19 cellular contexts compared by ENCODE assay signal in the genomic region with DNA sequence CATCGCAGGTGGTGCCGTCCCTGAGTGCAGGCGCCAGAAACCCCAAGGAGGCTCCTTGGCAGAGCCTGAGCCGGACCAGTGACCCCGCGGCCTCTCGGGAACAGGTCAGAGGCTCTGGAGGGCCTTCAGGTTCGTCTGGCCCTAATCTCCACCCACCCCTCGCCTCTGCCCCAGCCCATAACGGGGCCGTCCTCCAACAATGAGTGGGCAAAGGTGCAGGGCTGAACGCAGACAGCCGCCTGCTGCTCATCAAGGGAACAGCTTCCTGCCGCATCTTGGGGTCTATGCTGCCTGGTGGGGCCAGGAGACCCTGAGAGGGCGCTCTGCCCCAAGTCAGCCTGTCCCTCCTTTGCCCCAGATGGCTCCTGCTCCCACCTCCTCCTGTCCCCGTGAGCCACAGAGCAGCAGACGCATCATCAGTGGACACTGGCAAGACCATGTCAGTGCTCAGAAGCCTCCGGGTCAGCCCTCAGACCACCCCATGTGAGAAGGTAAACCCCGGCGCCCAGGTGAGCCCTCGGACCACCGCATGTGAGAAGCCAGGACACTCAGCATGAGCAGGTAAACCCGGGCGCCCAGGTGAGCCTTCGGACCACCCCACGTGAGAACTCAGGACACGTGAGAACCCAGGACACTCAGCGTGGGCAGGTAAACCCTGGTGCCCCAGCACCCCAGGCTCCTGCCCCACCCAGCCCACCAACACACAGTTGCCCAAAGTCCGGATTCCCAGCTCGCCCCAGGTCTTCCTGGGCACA.
A peak's percentile ranks its signal among the peaks of the same experiment; 100 is the strongest.
DNase-seq lines count a peak whose midpoint lies in the region; ATAC-seq, FAIRE-seq and TF ChIP-seq lines count a peak whose summit lies in the region.
"Had no signal": no experiment of that assay in that cellular context is flagged by ENCODE, and none has a peak within 500 bp of the region (broad histone marks: within the 10 kb centered on the region; RNA-seq: fewer than 3 reads in every experiment).

No MANE protein-coding gene starts in this region.

- H3K9me2 ChIP-seq in GM23338 (ENCODE audit: insufficient read depth), result peaks cover 1% of the 10 kb centered on the region; the same call in 1 of the 2 replicates

- DNase-seq in GM23338 (ENCODE audit: low spot score) (peak; percentile 55), Peyer's patch (peak in 2 of 3 donors; percentile 10 to 33), kidney (peak; percentile 65), sciatic nerve (ENCODE audit: low spot score) (no peak), spleen (no peak), AG08395 (ENCODE audit: low spot score) (no peak)
- DNase-seq: Caco-2; CD4-positive, alpha-beta memory T cell; DMS 273 treated with DMSO at 0.1 percent for 48 hours; DND-41; GOT3; HFFc6; NCI-H1092; NCI-H1436 treated with DMSO at 0.1 percent for 48 hours; NCI-H2029; NCI-H2227 treated with DMSO at 0.1 percent for 48 hours; NCI-H510A had no signal

- H3K4me3 ChIP-seq in GM23338 (no peak overlapping the region), Peyer's patch (no peak overlapping the region), kidney (ENCODE audit: low read length in 2 of 2) (no peak overlapping the region), spleen (no peak overlapping the region)
- H3K4me3 ChIP-seq: GM12878 had no signal

- no peak overlapping the region for H3K4me2 ChIP-seq in GM23338

- H3K9ac ChIP-seq in kidney (ENCODE audit: low read length in 2 of 2), result no peak overlapping the region

- H3K27ac ChIP-seq in GM23338 (ENCODE audit: low read depth) (no peak overlapping the region), Peyer's patch (no peak overlapping the region), kidney (ENCODE audit: low read depth in 2 of 2, low read length in 2 of 2) (no peak overlapping the region), spleen (no peak overlapping the region)

- 0 out of 2 replicates have a peak, but pooled peaks cover 3% of the 10 kb centered on the region for H3F3A ChIP-seq in GM23338 (replicated peaks; ENCODE audit: low read depth)

- no peak for FAIRE-seq in kidney (lab: Jason Lieb, UNC)
- FAIRE-seq: GM12878 had no signal

- H3K9me3 Mint-ChIP-seq in GM23338, result peaks cover 74% of the 10 kb centered on the region

- H3K4me1 Mint-ChIP-seq in GM23338, result peaks cover 11% of the 10 kb centered on the region

- H3K4me3 Mint-ChIP-seq in GM23338, result no peak overlapping the region
- H3K4me3 Mint-ChIP-seq: CD4-positive, alpha-beta memory T cell; HFFc6 had no signal

- peaks cover 9% of the 10 kb centered on the region for H3K27me3 Mint-ChIP-seq in GM23338 (ENCODE audit: insufficient read depth, low read depth, poor library complexity)
- H3K27me3 Mint-ChIP-seq: CD4-positive, alpha-beta memory T cell had no signal

- 80 to 88% (median 83%) methylated on average over 22 to 30 of the region's 30 CpGs for WGBS in spleen, 5 donors

- peak; percentile 63 for ATAC-seq in GM23338
- ATAC-seq in sciatic nerve, result peak; percentile 18
- no peak for ATAC-seq in GM18520 (IDR thresholded peaks at IDR 0.05; ENCODE audit: unreplicated experiment)
- ATAC-seq: GM12878 had no signal

- H3K9me3 ChIP-seq in Peyer's patch (no peaks in the 10 kb centered on the region), kidney (ENCODE audit: control insufficient read depth in 1 of 2, low read length in 2 of 2) (no peaks in the 10 kb centered on the region), spleen (no peaks in the 10 kb centered on the region)
- H3K9me3 ChIP-seq: Caco-2 had no signal

- TF ChIP-seq CTCF in GM23338 (conservative IDR thresholded peaks at IDR 0.05; ENCODE audit: low read depth in 2 of 2), result peak; percentile 8 to 56; a peak in 2 of 4 replicates
- no peak for TF ChIP-seq CTCF in Peyer's patch (IDR thresholded peaks at IDR 0.05)
- TF ChIP-seq CTCF in kidney (IDR thresholded peaks at IDR 0.05; ENCODE audit: borderline replicate concordance, extremely low read depth, insufficient read depth), result no peak
- TF ChIP-seq CTCF in spleen (IDR thresholded peaks at IDR 0.05 in 8 of 11, conservative IDR thresholded peaks at IDR 0.05 in 3 of 11), result no peak

- TF ChIP-seq POLR2A in Peyer's patch (IDR thresholded peaks at IDR 0.05) (no peak), spleen (IDR thresholded peaks at IDR 0.05) (no peak)

- no peaks in the 10 kb centered on the region for H3K79me2 ChIP-seq in GM23338 (replicated peaks; ENCODE audit: insufficient read depth)

- no peak overlapping the region for H2AFZ ChIP-seq in GM23338

- no peaks in the 10 kb centered on the region for H3K27me3 ChIP-seq in GM23338 (ENCODE audit: insufficient read depth)
- H3K27me3 ChIP-seq in Peyer's patch, result no peaks in the 10 kb centered on the region
- H3K27me3 ChIP-seq in spleen (replicated peaks in 1 of 7), result peaks cover 0 to 41% (median 0%) of the 10 kb centered on the region in 7 donors

- intact Hi-C loops in kidney (cut with DNase I), result no loop called here
- intact Hi-C loops in sciatic nerve (cut with DNase I), result no loop called here
- intact Hi-C loops in spleen (cut with DNase I; ENCODE audit: low total_unique reads), result no loop called here

- peaks cover 29% of the 10 kb centered on the region for H3K36me3 Mint-ChIP-seq in GM23338 (ENCODE audit: low read depth)
- H3K36me3 Mint-ChIP-seq: CD4-positive, alpha-beta memory T cell had no signal

- no peaks in the 10 kb centered on the region for H4K20me1 ChIP-seq in GM23338 (replicated peaks; ENCODE audit: insufficient read depth)

- peaks cover 3% of the 10 kb centered on the region; the same call in 1 of the 2 replicates for H3K4me1 ChIP-seq in GM23338 (ENCODE audit: insufficient read depth)
- no peaks in the 10 kb centered on the region for H3K4me1 ChIP-seq in Peyer's patch
- H3K4me1 ChIP-seq in kidney (ENCODE audit: control insufficient read depth in 1 of 2, insufficient read depth in 1 of 2, low read depth in 1 of 2, low read length in 2 of 2), result no peaks in the 10 kb centered on the region
- H3K4me1 ChIP-seq in spleen, result no peaks in the 10 kb centered on the region
- H3K4me1 ChIP-seq: Caco-2 had no signal

- H3K27ac Mint-ChIP-seq in GM23338, result no peak overlapping the region
- H3K27ac Mint-ChIP-seq: CD4-positive, alpha-beta memory T cell; HFFc6 had no signal

- H3K36me3 ChIP-seq in GM23338 (ENCODE audit: insufficient read depth) (no peaks in the 10 kb centered on the region), Peyer's patch (no peaks in the 10 kb centered on the region), kidney (ENCODE audit: control insufficient read depth in 1 of 2, insufficient read depth in 2 of 2, low read length in 2 of 2) (no peaks in the 10 kb centered on the region), spleen (no peaks in the 10 kb centered on the region)

TF ChIP-seq in GM23338, 12 proteins besides CTCF, POLR2A, EP300 and RAD21 (continues in another document):
- no peak for TF ChIP-seq JUNB (IDR thresholded peaks at IDR 0.05; ENCODE audit: unreplicated experiment)
- TF ChIP-seq ZNF114 (CRISPR knock-in tag; IDR thresholded peaks at IDR 0.05), result no peak
- TF ChIP-seq CREB1 (CRISPR knock-in tag; IDR thresholded peaks at IDR 0.05; ENCODE audit: low read depth), result no peak
- TF ChIP-seq POLR2AphosphoS5 (IDR thresholded peaks at IDR 0.05; ENCODE audit: low read depth), result no peak
- TF ChIP-seq EZH2phosphoT487 (IDR thresholded peaks at IDR 0.05; ENCODE audit: unreplicated experiment), result no peak
- no peak for TF ChIP-seq NANOG (IDR thresholded peaks at IDR 0.05; ENCODE audit: borderline replicate concordance)
- TF ChIP-seq, protein P1, sequence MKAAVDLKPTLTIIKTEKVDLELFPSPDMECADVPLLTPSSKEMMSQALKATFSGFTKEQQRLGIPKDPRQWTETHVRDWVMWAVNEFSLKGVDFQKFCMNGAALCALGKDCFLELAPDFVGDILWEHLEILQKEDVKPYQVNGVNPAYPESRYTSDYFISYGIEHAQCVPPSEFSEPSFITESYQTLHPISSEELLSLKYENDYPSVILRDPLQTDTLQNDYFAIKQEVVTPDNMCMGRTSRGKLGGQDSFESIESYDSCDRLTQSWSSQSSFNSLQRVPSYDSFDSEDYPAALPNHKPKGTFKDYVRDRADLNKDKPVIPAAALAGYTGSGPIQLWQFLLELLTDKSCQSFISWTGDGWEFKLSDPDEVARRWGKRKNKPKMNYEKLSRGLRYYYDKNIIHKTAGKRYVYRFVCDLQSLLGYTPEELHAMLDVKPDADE (IDR thresholded peaks at IDR 0.05), result no peak
- no peak for TF ChIP-seq EZH2 (IDR thresholded peaks at IDR 0.05; ENCODE audit: low read depth, unreplicated experiment)

Comparison
In these comparisons a context has a peak if more than half of its experiments do, and no peak if none do; other contexts are left out.
1. DNase-seq: peak in GM23338 (single experiment), Peyer's patch (2 of 3) and kidney (single experiment); none in sciatic nerve (single experiment), spleen (single experiment) and AG08395 (single experiment).
2. CTCF ChIP-seq: peak in GM23338 (2 of 2); none in Peyer's patch (0 of 6), kidney (single experiment) and spleen (0 of 11).